Comparison of ENCODE assay signal across 13 cellular contexts in genomic region chr6:11978169-11978987, GRCh38. TPM values are rescaled to one million over a fixed set of nuclear protein-coding genes. Genes with fewer than 3 reads are reported as not detected.
DNase-seq lines count a peak whose midpoint lies in the region; ATAC-seq lines count a peak whose summit lies in the region.
"Had no signal": no experiment of that assay in that cellular context is flagged by ENCODE, and none has a peak within 500 bp of the region (broad histone marks: within the 10 kb centered on the region; RNA-seq: fewer than 3 reads in every experiment).

No MANE protein-coding gene starts in this region.

- intact Hi-C loops in cardiac septum (cut with DNase I), result no loop called here

- DNase-seq in activated naive CD4-positive, alpha-beta T cell treated with Interleukin-2 at 50 U/mL for 16 hours, result no peak
- DNase-seq in M059J (ENCODE audit: low read depth) (peak; percentile 76), dermis blood vessel endothelial cell (peak; percentile 15), cardiac septum (ENCODE audit: low spot score) (no peak)
- DNase-seq: activated effector memory CD4-positive, alpha-beta T cell treated with anti-CD3 and anti-CD28 coated beads, Interleukin-2, amount 50 U/mL, for 16 hours; endodermal cell; NCI-H2081 treated with DMSO at 0.1 percent for 48 hours; NCI-H774; stimulated activated naive CD4-positive, alpha-beta T cell treated with Interleukin-2 at 50 U/mL for 16 hours had no signal

- peak overlapping the region; percentile 55 for H3K27ac Mint-ChIP-seq in activated naive CD4-positive, alpha-beta T cell treated with anti-CD3 and anti-CD28 coated beads, Interleukin-2, amount 50 U/mL, for 24 hours
- H3K27ac Mint-ChIP-seq: endodermal cell had no signal

- no peaks in the 10 kb centered on the region for H3K27me3 Mint-ChIP-seq in activated naive CD4-positive, alpha-beta T cell treated with anti-CD3 and anti-CD28 coated beads, Interleukin-2, amount 50 U/mL, for 24 hours

- no peaks in the 10 kb centered on the region for H3K9me3 Mint-ChIP-seq in activated naive CD4-positive, alpha-beta T cell treated with anti-CD3 and anti-CD28 coated beads, Interleukin-2, amount 50 U/mL, for 24 hours
- H3K9me3 Mint-ChIP-seq: endodermal cell had no signal

- no peak overlapping the region for H3K4me3 Mint-ChIP-seq in activated naive CD4-positive, alpha-beta T cell treated with anti-CD3 and anti-CD28 coated beads, Interleukin-2, amount 50 U/mL, for 24 hours
- H3K4me3 Mint-ChIP-seq: endodermal cell had no signal

- ATAC-seq in HG02840 (IDR thresholded peaks at IDR 0.05; ENCODE audit: low FRiP score, unreplicated experiment), result no peak
- ATAC-seq in GM21576 (IDR thresholded peaks at IDR 0.05; ENCODE audit: unreplicated experiment), result no peak
- no peak for ATAC-seq in GM18517 (IDR thresholded peaks at IDR 0.05; ENCODE audit: unreplicated experiment)

- peaks cover 28% of the 10 kb centered on the region for H3K4me1 Mint-ChIP-seq in activated naive CD4-positive, alpha-beta T cell treated with anti-CD3 and anti-CD28 coated beads, Interleukin-2, amount 50 U/mL, for 24 hours
- H3K4me1 Mint-ChIP-seq: endodermal cell had no signal

- no peaks in the 10 kb centered on the region for H3K36me3 Mint-ChIP-seq in activated naive CD4-positive, alpha-beta T cell treated with anti-CD3 and anti-CD28 coated beads, Interleukin-2, amount 50 U/mL, for 24 hours

RNA-seq across cellular contexts. Expression of gene HIVEP1, which starts 33.7 kb away (rescaled TPM):
- total RNA-seq in M059J (2014; rRNA removed; shearing (Covaris generic)), result 16.9 and 20.4 TPM in 2 replicates
- 19.1 and 19.6 TPM in 2 replicates for total RNA-seq in dermis blood vessel endothelial cell
- 17.8 TPM for total RNA-seq in cardiac septum

Comparison
In these comparisons a context has a peak if more than half of its experiments do, and no peak if none do; other contexts are left out.
1. DNase-seq: peak in M059J (single experiment) and dermis blood vessel endothelial cell (single experiment); none in activated naive CD4-positive, alpha-beta T cell treated with Interleukin-2 at 50 U/mL for 16 hours (single experiment) and cardiac septum (single experiment).